In genomic region chr15:63600001-63600645, GRCh38 we compare ENCODE assay signal across 8 cellular contexts. TPM values are rescaled to one million over a fixed set of nuclear protein-coding genes. Genes with fewer than 3 reads are reported as not detected.
A peak's percentile ranks its signal among the peaks of the same experiment; 100 is the strongest.
DNase-seq lines count a peak whose midpoint lies in the region; ATAC-seq, FAIRE-seq and TF ChIP-seq lines count a peak whose summit lies in the region.

No MANE protein-coding gene starts in this region.

- H3K27me3 Mint-ChIP-seq in stimulated activated memory B cell treated with anti-CD40 and anti-IgM and Interleukin-4, amounts not matched to agents 10 μg/mL and 1 μg/mL and 100 μg/mL, for 72 hours: no peaks in the 10 kb centered on the region

- H3K27ac ChIP-seq in ascending aorta: peak overlapping the region; percentile 77 to 86
- H3K27ac ChIP-seq in keratinocyte (ENCODE audit: control insufficient read depth, insufficient read depth, low read length): peak overlapping the region; percentile 63

- peaks cover 2% of the 10 kb centered on the region for H3K36me3 Mint-ChIP-seq in stimulated activated memory B cell treated with anti-CD40 and anti-IgM and Interleukin-4, amounts not matched to agents 10 μg/mL and 1 μg/mL and 100 μg/mL, for 72 hours

- H3K9me3 ChIP-seq in ascending aorta: no peaks in the 10 kb centered on the region
- no peaks in the 10 kb centered on the region for H3K9me3 ChIP-seq in keratinocyte (ENCODE audit: control insufficient read depth, low read depth, low read length)

- no peaks in the 10 kb centered on the region for H3K9me1 ChIP-seq in keratinocyte (ENCODE audit: control insufficient read depth, extremely low read depth, insufficient read depth, low read length)

- peak overlapping the region; percentile 84 for H3K9ac ChIP-seq in keratinocyte (ENCODE audit: control insufficient read depth, extremely low read depth, insufficient read depth, low read length)

- no peaks in the 10 kb centered on the region for H4K20me1 ChIP-seq in keratinocyte (ENCODE audit: control insufficient read depth, extremely low read depth, insufficient read depth, low read length)

- dilution Hi-C loops in keratinocyte (cut with MboI; ENCODE audit: extremely low pct_ligation_motif_present, low sequenced_read_pairs): no loop called here

- peaks cover 5 to 38% of the 10 kb centered on the region in 2 donors for H3K4me1 ChIP-seq in ascending aorta
- H3K4me1 ChIP-seq in keratinocyte (ENCODE audit: control insufficient read depth, extremely low read depth, insufficient read depth, low read length): peaks cover 19% of the 10 kb centered on the region

- H3K27ac Mint-ChIP-seq in stimulated activated memory B cell treated with anti-CD40 and anti-IgM and Interleukin-4, amounts not matched to agents 10 μg/mL and 1 μg/mL and 100 μg/mL, for 72 hours: peak overlapping the region; percentile 82

- peak; percentile 23 to 28 for DNase-seq in activated CD4-positive, alpha-beta T cell treated with anti-CD3 and anti-CD28 coated beads, Interleukin-2, amount 50 U/mL, for 24 hours (ENCODE audit: low read depth in 1 of 2, low spot score in 1 of 2)
- no peak for DNase-seq in activated CD4-positive, alpha-beta T cell treated with anti-CD3 and anti-CD28 coated beads for 1 hour
- DNase-seq in LoVo (ENCODE audit: low spot score) (peak; percentile 23), ascending aorta (ENCODE audit: low spot score in 2 of 2) (peak in 1 of 2 donors; percentile 79), keratinocyte (ENCODE audit: low read depth, low spot score) (no peak), NCI-H2196 (lab: John Stamatoyannopoulos, UW; ENCODE audit: unreplicated experiment) (no peak), NCI-H82 (lab: John Stamatoyannopoulos, UW) (no peak)

- intact Hi-C loops in ascending aorta (cut with DNase I): loop anchor here (5.0 kb wide), 1 partner anchor 113 kb away; no protein-coding TSS in a partner anchor

- no peaks in the 10 kb centered on the region for H3K9me3 Mint-ChIP-seq in stimulated activated memory B cell treated with anti-CD40 and anti-IgM and Interleukin-4, amounts not matched to agents 10 μg/mL and 1 μg/mL and 100 μg/mL, for 72 hours

- FAIRE-seq in keratinocyte (lab: Jason Lieb, UNC): no peak

- no peaks in the 10 kb centered on the region for H3K36me3 ChIP-seq in ascending aorta
- H3K36me3 ChIP-seq in keratinocyte (ENCODE audit: control insufficient read depth in 2 of 2, extremely low read depth in 1 of 2, insufficient read depth in 2 of 2, low read length in 2 of 2): no peaks in the 10 kb centered on the region

- peaks cover 72% of the 10 kb centered on the region for H3K4me1 Mint-ChIP-seq in stimulated activated memory B cell treated with anti-CD40 and anti-IgM and Interleukin-4, amounts not matched to agents 10 μg/mL and 1 μg/mL and 100 μg/mL, for 72 hours

- H3K4me3 Mint-ChIP-seq in stimulated activated memory B cell treated with anti-CD40 and anti-IgM and Interleukin-4, amounts not matched to agents 10 μg/mL and 1 μg/mL and 100 μg/mL, for 72 hours: peak overlapping the region; percentile 82

- H3K4me2 ChIP-seq in keratinocyte (ENCODE audit: control insufficient read depth, extremely low read depth, insufficient read depth, low read depth, low read length): peak overlapping the region; percentile 93

- H3K4me3 ChIP-seq in ascending aorta: peak overlapping the region; percentile 80 to 86
- H3K4me3 ChIP-seq in keratinocyte (ENCODE audit: control insufficient read depth in 2 of 3, extremely low read depth in 1 of 3, insufficient read depth in 2 of 3, low read depth in 1 of 3, low read length in 3 of 3): peak overlapping the region; percentile 54 to 80 (median 74)

- no peaks in the 10 kb centered on the region for H3K79me2 ChIP-seq in keratinocyte (ENCODE audit: control insufficient read depth, insufficient read depth, low read length)

- no peaks in the 10 kb centered on the region for H3K27me3 ChIP-seq in ascending aorta
- no peaks in the 10 kb centered on the region for H3K27me3 ChIP-seq in keratinocyte (ENCODE audit: control insufficient read depth, extremely low read depth, insufficient read depth, low read length)

- H2AFZ ChIP-seq in keratinocyte (ENCODE audit: control insufficient read depth, low read length): peak overlapping the region; percentile 87

- TF ChIP-seq CTCF in ascending aorta (IDR thresholded peaks at IDR 0.05) (no peak), keratinocyte (optimal IDR thresholded peaks at IDR 0.05 in 1 of 3, IDR thresholded peaks at IDR 0.05 in 1 of 3, conservative IDR thresholded peaks at IDR 0.05 in 1 of 3; ENCODE audit: extremely low read depth in 1 of 3, insufficient read depth in 2 of 3, low read length in 3 of 3) (no peak)

- ATAC-seq in stimulated activated memory B cell treated with anti-CD40 and anti-IgM and Interleukin-4, amounts not matched to agents 10 μg/mL and 1 μg/mL and 100 μg/mL, for 72 hours: peak; percentile 1

RNA-seq across cellular contexts. Expression of gene FBXL22, which starts 2.9 kb away (rescaled TPM):
- 0.43 TPM for total RNA-seq in ascending aorta
- 0.04 TPM in 2 of 3 replicates, not detected in the other for polyA plus RNA-seq in keratinocyte
- not detected for polyA plus RNA-seq in keratinocyte (2011; ENCODE audit: low read depth)
- 0.05 TPM in 1 of 2 replicates, not detected in the other for polyA plus RNA-seq in keratinocyte (2011; cell fraction: cytosol; rRNA removed)
- 0.06 and 0.11 TPM in 2 replicates for polyA plus RNA-seq in keratinocyte (2011; cell fraction: nucleus; rRNA removed)
- 0.17 TPM in 2 replicates for polyA plus RNA-seq in keratinocyte (2012; ENCODE audit: low replicate concordance)
- 0.10 to 0.13 TPM in 2 of 3 replicates, not detected in the other for polyA minus RNA-seq in keratinocyte
- not detected for polyA minus RNA-seq in keratinocyte (2011; cell fraction: cytosol; rRNA and poly(A)+ RNA removed)
- polyA minus RNA-seq in keratinocyte (2011; cell fraction: nucleus; rRNA and poly(A)+ RNA removed): 0.21 and 0.23 TPM in 2 replicates

Comparison
In these comparisons a context has a peak if more than half of its experiments do, and no peak if none do; other contexts are left out.
1. DNase-seq: peak in activated CD4-positive, alpha-beta T cell treated with anti-CD3 and anti-CD28 coated beads, Interleukin-2, amount 50 U/mL, for 24 hours (2 of 2) and LoVo (single experiment); none in activated CD4-positive, alpha-beta T cell treated with anti-CD3 and anti-CD28 coated beads for 1 hour (single experiment), keratinocyte (single experiment), NCI-H2196 (single experiment) and NCI-H82 (single experiment).